ENCODE assay signal across 37 cellular contexts in the genomic region with DNA sequence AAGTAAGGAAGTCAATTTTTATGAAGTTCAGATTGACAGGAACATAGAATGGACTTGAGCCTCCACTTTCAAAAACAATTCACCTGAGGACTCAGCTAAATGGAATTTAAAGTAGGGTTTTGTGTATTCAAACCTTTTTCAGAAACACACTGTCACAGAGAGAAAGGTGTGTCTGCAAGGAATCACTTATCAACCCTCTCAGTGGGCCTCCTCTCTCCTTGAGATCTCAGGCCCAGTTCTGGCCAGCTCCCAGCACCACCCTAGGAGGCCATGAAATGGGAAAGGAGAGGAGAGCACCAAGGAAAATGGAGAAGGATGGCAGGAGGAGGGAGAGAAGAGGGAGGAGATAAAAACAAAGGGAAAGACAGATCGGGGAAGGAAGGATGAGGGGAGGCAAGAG. TPM values are rescaled to one million over a fixed set of nuclear protein-coding genes. Genes with fewer than 3 reads are reported as not detected.
"Had no signal": no experiment of that assay in that cellular context is flagged by ENCODE, and none has a peak within 500 bp of the region (broad histone marks: within the 10 kb centered on the region; RNA-seq: fewer than 3 reads in every experiment).

No MANE protein-coding gene starts in this region.

- H3K27me3 ChIP-seq: body of pancreas had no signal

- H3K36me3 ChIP-seq: WERI-Rb-1 had no signal

- H3K4me1 Mint-ChIP-seq: activated CD4-positive, alpha-beta memory T cell treated with anti-CD3 and anti-CD28 coated beads, Interleukin-2, amount 10 ng/mL, durations not matched to agents 7 days and 5 days; activated naive CD4-positive, alpha-beta T cell treated with anti-CD3 and anti-CD28 coated beads, Interleukin-2, amount 50 U/mL, for 24 hours; activated naive CD8-positive, alpha-beta T cell treated with anti-CD3 and anti-CD28 coated beads, Interleukin-2, amount 10 ng/mL, durations not matched to agents 7 days and 5 days had no signal

- H3K4me3 ChIP-seq: body of pancreas, PC-9 had no signal

- H3K27me3 Mint-ChIP-seq: activated naive CD4-positive, alpha-beta T cell treated with anti-CD3 and anti-CD28 coated beads, Interleukin-2, amount 50 U/mL, for 24 hours; activated naive CD8-positive, alpha-beta T cell treated with anti-CD3 and anti-CD28 coated beads, Interleukin-2, amount 10 ng/mL, durations not matched to agents 7 days and 5 days had no signal

- H3K27ac ChIP-seq: PC-9, RWPE1, WERI-Rb-1 had no signal

- H3K36me3 Mint-ChIP-seq: activated naive CD4-positive, alpha-beta T cell treated with anti-CD3 and anti-CD28 coated beads, Interleukin-2, amount 50 U/mL, for 24 hours; activated naive CD8-positive, alpha-beta T cell treated with anti-CD3 and anti-CD28 coated beads, Interleukin-2, amount 10 ng/mL, durations not matched to agents 7 days and 5 days had no signal

- H3K4me3 Mint-ChIP-seq: activated CD4-positive, alpha-beta memory T cell treated with anti-CD3 and anti-CD28 coated beads, Interleukin-2, amount 10 ng/mL, durations not matched to agents 7 days and 5 days; activated naive CD4-positive, alpha-beta T cell treated with anti-CD3 and anti-CD28 coated beads, Interleukin-2, amount 50 U/mL, for 24 hours; activated naive CD8-positive, alpha-beta T cell treated with anti-CD3 and anti-CD28 coated beads, Interleukin-2, amount 10 ng/mL, durations not matched to agents 7 days and 5 days; activated T-cell treated with anti-CD3 and anti-CD28 coated beads, Interleukin-2, amount 50 U/mL, for 24 hours had no signal

- DNase-seq: activated CD4-positive, alpha-beta memory T cell treated with anti-CD3 and anti-CD28 coated beads, Interleukin-2, amount 10 ng/mL, durations not matched to agents 7 days and 5 days; activated CD4-positive, alpha-beta T cell treated with anti-CD3 and anti-CD28 coated beads for 1 hour; activated CD4-positive, alpha-beta T cell treated with anti-CD3 and anti-CD28 coated beads for 48 hours; activated CD4-positive, CD25-positive, alpha-beta regulatory T cell; activated gamma-delta T cell; activated naive CD4-positive, alpha-beta T cell treated with Interleukin-2 at 50 U/mL for 16 hours; activated naive CD8-positive, alpha-beta T cell treated with anti-CD3 and anti-CD28 coated beads, Interleukin-2, amount 10 ng/mL, durations not matched to agents 7 days and 5 days; activated T-cell treated with anti-CD3 and anti-CD28 coated beads, Interleukin-2, amount 50 U/mL, for 24 hours; amygdala; body of pancreas; caudate nucleus; cerebellar nuclear complex; Kasumi-1; KG1; MM.1S; MV-4-11; NCI-H1092; NCI-H1436 treated with DMSO at 0.1 percent for 48 hours; NCI-H1694 treated with DMSO at 0.1 percent for 48 hours; NCI-H2029 treated with DMSO at 0.1 percent for 48 hours; NCI-H2107; NCI-H2171; NCI-H510A; NCI-H526; NCI-H748 treated with DMSO at 0.1 percent for 48 hours; NK-92 treated with Interleukin-12 subunit alpha and Interleukin-12 subunit beta, amount 100 ng/mL, for 24 hours; PC-9; SW 1271; T-helper 1 cell; T-helper 2 cell; T-helper 9 cell; WERI-Rb-1 had no signal

- H3K4me2 ChIP-seq: PC-9 had no signal

- H2AFZ ChIP-seq: PC-9 had no signal

- H3K9me3 ChIP-seq: body of pancreas had no signal

- H3K9me3 Mint-ChIP-seq: activated CD4-positive, alpha-beta memory T cell treated with anti-CD3 and anti-CD28 coated beads, Interleukin-2, amount 10 ng/mL, durations not matched to agents 7 days and 5 days; activated naive CD4-positive, alpha-beta T cell treated with anti-CD3 and anti-CD28 coated beads, Interleukin-2, amount 50 U/mL, for 24 hours; activated naive CD8-positive, alpha-beta T cell treated with anti-CD3 and anti-CD28 coated beads, Interleukin-2, amount 10 ng/mL, durations not matched to agents 7 days and 5 days; activated T-cell treated with anti-CD3 and anti-CD28 coated beads, Interleukin-2, amount 50 U/mL, for 24 hours; activated T-helper 2 cell treated with anti-CD3 and anti-CD28 coated beads, Interferon-gamma antibody, Interleukin-2, Interleukin-4, amounts not matched to agents 10 μg/mL and 5 μg/mL and 100 μg/mL, durations not matched to agents 14 hours and 24 hours and 36 hours had no signal

- H3K27ac Mint-ChIP-seq: activated CD4-positive, alpha-beta memory T cell treated with anti-CD3 and anti-CD28 coated beads, Interleukin-2, amount 10 ng/mL, durations not matched to agents 7 days and 5 days; activated naive CD4-positive, alpha-beta T cell treated with anti-CD3 and anti-CD28 coated beads, Interleukin-2, amount 50 U/mL, for 24 hours; activated naive CD8-positive, alpha-beta T cell treated with anti-CD3 and anti-CD28 coated beads, Interleukin-2, amount 10 ng/mL, durations not matched to agents 7 days and 5 days; activated T-cell treated with anti-CD3 and anti-CD28 coated beads, Interleukin-2, amount 50 U/mL, for 24 hours; activated T-helper 2 cell treated with anti-CD3 and anti-CD28 coated beads, Interferon-gamma antibody, Interleukin-2, Interleukin-4, amounts not matched to agents 10 μg/mL and 5 μg/mL and 100 μg/mL, durations not matched to agents 14 hours and 24 hours and 36 hours had no signal

RNA-seq across cellular contexts. Expression of a gene that starts 28.6 kb away (rescaled TPM):
- total RNA-seq: activated CD4-positive, alpha-beta memory T cell treated with anti-CD3 and anti-CD28 coated beads, Interleukin-2, amount 10 ng/mL, durations not matched to agents 7 days and 5 days; activated CD8-positive, alpha-beta memory T cell treated with anti-CD3 and anti-CD28 coated beads for 36 hours; activated T-helper 2 cell treated with anti-CD3 and anti-CD28 coated beads, Interferon-gamma antibody, Interleukin-2, Interleukin-4, amounts not matched to agents 10 μg/mL and 5 μg/mL and 100 μg/mL, durations not matched to agents 14 hours and 24 hours and 36 hours; bronchial epithelial cell had no signal
